8 cellular contexts compared by ENCODE assay signal in genomic region chr3:179260949-179261765, GRCh38. TPM values are rescaled to one million over a fixed set of nuclear protein-coding genes. Genes with fewer than 3 reads are reported as not detected.
DNase-seq lines count a peak whose midpoint lies in the region; ATAC-seq, FAIRE-seq and TF ChIP-seq lines count a peak whose summit lies in the region.

No MANE protein-coding gene starts in this region.

- no peak for TF ChIP-seq CTCF in astrocyte of the spinal cord (IDR thresholded peaks at IDR 0.05; ENCODE audit: low read depth, low read length)
- no peak for TF ChIP-seq CTCF in D721Med (IDR thresholded peaks at IDR 0.05; ENCODE audit: insufficient read depth, missing control alignments)

- H3K4me3 ChIP-seq in astrocyte of the spinal cord (ENCODE audit: low read depth, low read length) (peak overlapping the region; percentile 48), iPS-11a (ENCODE audit: low read depth, low read length) (peak overlapping the region; percentile 33), skeletal muscle cell (ENCODE audit: low read depth, low read length) (peak overlapping the region; percentile 54)

- in situ Hi-C loops in astrocyte of the spinal cord (cut with HindIII; ENCODE audit: low sequenced_read_pairs) = no loop called here

- DNase-seq in GM04504 (ENCODE audit: low read depth) (peak; percentile 34), LHCN-M2 (ENCODE audit: low read depth) (peak; percentile 64), T1000 (lab: John Stamatoyannopoulos, UW) (peak; percentile 55), astrocyte of the spinal cord (ENCODE audit: low read depth, low spot score) (peak; percentile 57), skeletal muscle cell (ENCODE audit: low read depth) (peak; percentile 17), D721Med (ENCODE audit: insufficient read length, low spot score) (no peak)

- ATAC-seq in GM21786 (IDR thresholded peaks at IDR 0.05; ENCODE audit: unreplicated experiment) = peak; percentile 85

- no peak for FAIRE-seq in D721Med (lab: Jason Lieb, UNC)

RNA-seq across cellular contexts. Expression of gene KCNMB3, which starts 10.2 kb away (rescaled TPM):
- total RNA-seq in LHCN-M2 (2014; rRNA removed) = 0.63 and 1.2 TPM in 2 replicates
- polyA plus RNA-seq in LHCN-M2 (2012) = 1.1 TPM
